9 cellular contexts compared by ENCODE assay signal in the genomic region with DNA sequence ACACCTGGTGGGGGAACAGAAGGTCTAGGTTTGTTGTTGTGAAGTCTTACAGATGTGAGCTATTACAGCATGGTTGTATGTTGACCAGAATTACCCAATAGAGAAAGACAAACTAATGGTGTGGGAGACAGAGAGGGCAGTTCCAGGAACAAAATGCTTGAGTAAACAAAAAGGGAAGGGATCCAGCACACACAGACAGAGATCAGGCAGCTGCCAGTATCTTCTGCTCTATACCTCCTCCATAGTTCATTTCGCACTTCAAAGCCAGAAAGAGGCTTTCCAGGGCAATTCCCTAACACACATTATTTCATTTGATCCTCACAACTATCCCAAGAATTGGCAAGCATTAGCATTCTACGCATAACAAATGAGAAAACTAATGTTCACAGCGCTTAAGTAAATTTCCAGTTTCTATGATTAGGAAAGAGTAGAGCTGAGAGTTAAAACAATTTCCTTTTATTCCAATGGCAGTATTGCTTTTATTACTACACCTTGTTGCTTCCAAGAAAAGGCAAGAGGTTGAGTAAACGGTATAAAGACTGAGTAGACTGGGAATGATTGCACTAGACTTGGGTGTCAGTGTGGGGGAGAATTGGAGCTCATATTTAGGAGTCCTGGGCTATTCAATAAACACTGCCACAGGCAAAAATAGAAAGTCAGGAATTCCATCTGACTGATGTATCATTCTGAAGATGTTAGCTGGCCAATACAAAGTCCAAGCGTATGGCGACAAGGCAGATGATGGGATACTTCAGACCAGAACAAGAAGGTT. TPM values are rescaled to one million over a fixed set of nuclear protein-coding genes. Genes with fewer than 3 reads are reported as not detected.
DNase-seq lines count a peak whose midpoint lies in the region; ATAC-seq and TF ChIP-seq lines count a peak whose summit lies in the region.
"Had no signal": no experiment of that assay in that cellular context is flagged by ENCODE, and none has a peak within 500 bp of the region (broad histone marks: within the 10 kb centered on the region; RNA-seq: fewer than 3 reads in every experiment).

No MANE protein-coding gene starts in this region.

- peak overlapping the region; percentile 50 for H3K27ac ChIP-seq in suprapubic skin

- H3K27me3 ChIP-seq in suprapubic skin, result no peaks in the 10 kb centered on the region
- H3K27me3 ChIP-seq: ovary had no signal

- TF ChIP-seq POLR2A in suprapubic skin (IDR thresholded peaks at IDR 0.05), result no peak

- H3K4me3 ChIP-seq in suprapubic skin, result no peak overlapping the region
- H3K4me3 ChIP-seq: ovary had no signal

- H3K9me3 ChIP-seq in suprapubic skin, result no peaks in the 10 kb centered on the region
- H3K9me3 ChIP-seq: ovary had no signal

- WGBS in suprapubic skin, result 63% methylated on average over 6 of the region's 6 CpGs

- DNase-seq in KBM-7 (peak; percentile 42), SHP77 (lab: John Stamatoyannopoulos, UW) (peak; percentile 35 to 75), iris pigment epithelial cell (ENCODE audit: low read depth) (peak; percentile 70), suprapubic skin (ENCODE audit: low spot score in 2 of 2) (no peak), midbrain (lab: John Stamatoyannopoulos, UW) (no peak), superior temporal gyrus (ENCODE audit: extremely low spot score) (no peak)
- DNase-seq: activated T-cell treated with anti-CD3 and anti-CD28 coated beads, Interleukin-2, amount 50 U/mL, for 48 hours; ovary had no signal

- ATAC-seq in GM18519 (IDR thresholded peaks at IDR 0.05; ENCODE audit: low FRiP score, unreplicated experiment), result no peak

- in situ Hi-C loops in KBM-7 (cut with MboI; ENCODE audit: low pct_unique_long_range_greater_than_20kb, low sequenced_read_pairs), result no loop called here

- TF ChIP-seq CTCF in suprapubic skin (IDR thresholded peaks at IDR 0.05), result no peak

- H3K4me1 ChIP-seq in suprapubic skin, result peaks cover 4% of the 10 kb centered on the region

- no peaks in the 10 kb centered on the region for H3K36me3 ChIP-seq in suprapubic skin
- H3K36me3 ChIP-seq: ovary had no signal

- no peak for TF ChIP-seq EP300 in suprapubic skin (IDR thresholded peaks at IDR 0.05)

RNA-seq across cellular contexts. Expression of a gene that starts 39.7 kb away (rescaled TPM):
- total RNA-seq in suprapubic skin, result 10 to 100 TPM; 27.4 to 59.3 (median 37.3) TPM

Comparison
In these comparisons a context has a peak if more than half of its experiments do, and no peak if none do; other contexts are left out.
1. DNase-seq: peak in KBM-7 (single experiment), SHP77 (2 of 2) and iris pigment epithelial cell (single experiment); none in suprapubic skin (0 of 2), midbrain (single experiment) and superior temporal gyrus (single experiment).